14 cellular contexts compared by ENCODE assay signal in genomic region chr17:40304464-40304863, GRCh38. TPM values are rescaled to one million over a fixed set of nuclear protein-coding genes. Genes with fewer than 3 reads are reported as not detected.
DNase-seq lines count a peak whose midpoint lies in the region; ATAC-seq and TF ChIP-seq lines count a peak whose summit lies in the region.
"Had no signal": no experiment of that assay in that cellular context is flagged by ENCODE, and none has a peak within 500 bp of the region (broad histone marks: within the 10 kb centered on the region; RNA-seq: fewer than 3 reads in every experiment).

No MANE protein-coding gene starts in this region.

- no peak for TF ChIP-seq CTCF in fibroblast of lung (conservative IDR thresholded peaks at IDR 0.05 in 1 of 2, IDR thresholded peaks at IDR 0.05 in 1 of 2; ENCODE audit: low read depth in 1 of 2, low read length in 2 of 2)

- H3K9me3 ChIP-seq in fibroblast of lung (ENCODE audit: control insufficient read depth, insufficient read depth, low read depth, low read length) = no peaks in the 10 kb centered on the region
- H3K9me3 ChIP-seq: heart right ventricle, MG63 had no signal

- no peaks in the 10 kb centered on the region for H3K79me2 ChIP-seq in fibroblast of lung (ENCODE audit: control insufficient read depth, insufficient read depth, low read length)

- H3K4me3 ChIP-seq in fibroblast of lung (replicated peaks in 1 of 4; ENCODE audit: control extremely low read depth in 1 of 4, insufficient read depth in 1 of 4, low read depth in 3 of 4, low read length in 4 of 4) = no peak overlapping the region
- no peak overlapping the region for H3K4me3 ChIP-seq in rectal smooth muscle tissue (ENCODE audit: low read length)
- H3K4me3 ChIP-seq: heart right ventricle, MG63 had no signal

- H3K9me3 Mint-ChIP-seq in natural killer cell treated with Interleukin-12 subunit alpha and Interleukin-12 subunit beta and Interleukin-15 and Interleukin-18, amount 100 ng/mL, for 72 hours = no peaks in the 10 kb centered on the region
- H3K9me3 Mint-ChIP-seq: activated naive CD4-positive, alpha-beta T cell treated with anti-CD3 and anti-CD28 coated beads, Interleukin-2, amount 10 ng/mL, durations not matched to agents 7 days and 5 days; CD4-positive, alpha-beta T cell; stimulated activated naive CD8-positive, alpha-beta T cell treated with anti-CD3 and anti-CD28 coated beads, Interleukin-15, Interleukin-2, amounts not matched to agents 100 ng/mL and 50 ng/mL, for 24 hours had no signal

- H2AFZ ChIP-seq in fibroblast of lung (ENCODE audit: low read length) = no peak overlapping the region

- H3K27ac ChIP-seq in fibroblast of lung (ENCODE audit: insufficient read depth, low read length) (peak overlapping the region; percentile 66), rectal smooth muscle tissue (ENCODE audit: low read depth, low read length) (peak overlapping the region; percentile 76)

- H3K4me3 Mint-ChIP-seq in natural killer cell treated with Interleukin-12 subunit alpha and Interleukin-12 subunit beta and Interleukin-15 and Interleukin-18, amount 100 ng/mL, for 72 hours = no peak overlapping the region
- H3K4me3 Mint-ChIP-seq: activated naive CD4-positive, alpha-beta T cell treated with anti-CD3 and anti-CD28 coated beads, Interleukin-2, amount 10 ng/mL, durations not matched to agents 7 days and 5 days; CD4-positive, alpha-beta T cell; stimulated activated naive CD8-positive, alpha-beta T cell treated with anti-CD3 and anti-CD28 coated beads, Interleukin-15, Interleukin-2, amounts not matched to agents 100 ng/mL and 50 ng/mL, for 24 hours had no signal

- H3K36me3 ChIP-seq in fibroblast of lung (ENCODE audit: control insufficient read depth, insufficient read depth, low read length) (peaks cover 3% of the 10 kb centered on the region), rectal smooth muscle tissue (ENCODE audit: control insufficient read depth, insufficient read depth, low read length) (no peaks in the 10 kb centered on the region)

- no peak for ATAC-seq in GM21390 (IDR thresholded peaks at IDR 0.05; ENCODE audit: unreplicated experiment)
- ATAC-seq in natural killer cell treated with Interleukin-12 subunit alpha and Interleukin-12 subunit beta and Interleukin-15 and Interleukin-18, amount 100 ng/mL, for 72 hours = no peak

- no peak overlapping the region for H3K9ac ChIP-seq in fibroblast of lung (ENCODE audit: insufficient read depth, low read length)
- H3K9ac ChIP-seq in rectal smooth muscle tissue (ENCODE audit: low read length) = no peak overlapping the region

- H3K27me3 ChIP-seq in fibroblast of lung (ENCODE audit: control insufficient read depth, insufficient read depth, low read length) = no peaks in the 10 kb centered on the region
- no peaks in the 10 kb centered on the region for H3K27me3 ChIP-seq in rectal smooth muscle tissue (ENCODE audit: control insufficient read depth, insufficient read depth, low read length)
- H3K27me3 ChIP-seq: heart right ventricle, MG63 had no signal

- no peaks in the 10 kb centered on the region for H3K27me3 Mint-ChIP-seq in natural killer cell treated with Interleukin-12 subunit alpha and Interleukin-12 subunit beta and Interleukin-15 and Interleukin-18, amount 100 ng/mL, for 72 hours
- H3K27me3 Mint-ChIP-seq: activated naive CD4-positive, alpha-beta T cell treated with anti-CD3 and anti-CD28 coated beads, Interleukin-2, amount 10 ng/mL, durations not matched to agents 7 days and 5 days; CD4-positive, alpha-beta T cell; stimulated activated naive CD8-positive, alpha-beta T cell treated with anti-CD3 and anti-CD28 coated beads, Interleukin-15, Interleukin-2, amounts not matched to agents 100 ng/mL and 50 ng/mL, for 24 hours had no signal

- peaks cover 17% of the 10 kb centered on the region for H3K36me3 Mint-ChIP-seq in natural killer cell treated with Interleukin-12 subunit alpha and Interleukin-12 subunit beta and Interleukin-15 and Interleukin-18, amount 100 ng/mL, for 72 hours

- H3K27ac Mint-ChIP-seq in natural killer cell treated with Interleukin-12 subunit alpha and Interleukin-12 subunit beta and Interleukin-15 and Interleukin-18, amount 100 ng/mL, for 72 hours = peak overlapping the region in 1 of 2 donors; percentile 14
- H3K27ac Mint-ChIP-seq: activated naive CD4-positive, alpha-beta T cell treated with anti-CD3 and anti-CD28 coated beads, Interleukin-2, amount 10 ng/mL, durations not matched to agents 7 days and 5 days; CD4-positive, alpha-beta T cell; stimulated activated naive CD8-positive, alpha-beta T cell treated with anti-CD3 and anti-CD28 coated beads, Interleukin-15, Interleukin-2, amounts not matched to agents 100 ng/mL and 50 ng/mL, for 24 hours had no signal

- H3K4me1 ChIP-seq in fibroblast of lung (ENCODE audit: control insufficient read depth, extremely low read depth, insufficient read depth, low read length) (peaks cover 50% of the 10 kb centered on the region), rectal smooth muscle tissue (ENCODE audit: control insufficient read depth, insufficient read depth, low read length) (peaks cover 25% of the 10 kb centered on the region)

- H4K20me1 ChIP-seq in fibroblast of lung (ENCODE audit: control insufficient read depth, extremely low read depth, insufficient read depth, low read length) = no peaks in the 10 kb centered on the region

- peak overlapping the region; percentile 30 for H3K4me2 ChIP-seq in fibroblast of lung (ENCODE audit: extremely low read depth, insufficient read depth, low read length)

- H3K4me1 Mint-ChIP-seq in natural killer cell treated with Interleukin-12 subunit alpha and Interleukin-12 subunit beta and Interleukin-15 and Interleukin-18, amount 100 ng/mL, for 72 hours (ENCODE audit: low read depth in 2 of 2) = peaks cover 15 to 18% of the 10 kb centered on the region in 2 donors

- peak; percentile 86 for DNase-seq in AG08395 (ENCODE audit: low spot score)
- DNase-seq in NCI-H226 = peak; percentile 98
- DNase-seq in fibroblast of lung (ENCODE audit: low read depth in 2 of 2) = peak; percentile 77 to 99
- DNase-seq in NCI-H1694 (lab: John Stamatoyannopoulos, UW) = no peak
- DNase-seq in NCI-H128 (lab: John Stamatoyannopoulos, UW; ENCODE audit: unreplicated experiment) = no peak
- no peak for DNase-seq in natural killer cell treated with Interleukin-12 subunit alpha and Interleukin-12 subunit beta and Interleukin-15 and Interleukin-18, amount 100 ng/mL, for 72 hours (ENCODE audit: low spot score)
- DNase-seq: activated CD4-positive, alpha-beta T cell treated with anti-CD3 and anti-CD28 coated beads for 1 hour; activated naive CD4-positive, alpha-beta T cell treated with anti-CD3 and anti-CD28 coated beads, Interleukin-2, amount 10 ng/mL, durations not matched to agents 7 days and 5 days; CD4-positive, alpha-beta T cell; heart right ventricle had no signal

RNA-seq across cellular contexts. Expression of gene RARA, which starts 4.5 kb away (rescaled TPM):
- 7.8 and 10.5 TPM in 2 replicates for total RNA-seq in fibroblast of lung
- 7.0 and 7.6 TPM in 2 replicates for polyA plus RNA-seq in fibroblast of lung
- 27.6 and 29.8 TPM in 2 replicates for polyA plus RNA-seq in fibroblast of lung (2012)
- 39.2 and 44.6 TPM in 2 replicates for polyA minus RNA-seq in fibroblast of lung (ENCODE audit: low replicate concordance)
- total RNA-seq in natural killer cell treated with Interleukin-12 subunit alpha and Interleukin-12 subunit beta and Interleukin-15 and Interleukin-18, amount 100 ng/mL, for 72 hours = 10 to 100 TPM; 26.4 to 37.8 TPM

RNA-seq across cellular contexts. Expression of gene CDC6, which starts 16.8 kb away (rescaled TPM):
- 1.3 and 4.5 TPM in 2 replicates for total RNA-seq in fibroblast of lung
- polyA plus RNA-seq in fibroblast of lung = 16.3 and 45.4 TPM in 2 replicates
- polyA plus RNA-seq in fibroblast of lung (2012) = 9.1 and 27.8 TPM in 2 replicates
- 2.0 and 6.4 TPM in 2 replicates for polyA minus RNA-seq in fibroblast of lung (ENCODE audit: low replicate concordance)
- total RNA-seq in natural killer cell treated with Interleukin-12 subunit alpha and Interleukin-12 subunit beta and Interleukin-15 and Interleukin-18, amount 100 ng/mL, for 72 hours = 100 to 1,000 TPM in 1 of 2 donors, 10 to 100 TPM in 1; 79.2 to 172 TPM

Comparison
In these comparisons a context has a peak if more than half of its experiments do, and no peak if none do; other contexts are left out.
1. DNase-seq: peak in AG08395 (single experiment), NCI-H226 (single experiment) and fibroblast of lung (2 of 2); none in NCI-H1694 (single experiment), NCI-H128 (single experiment) and natural killer cell treated with Interleukin-12 subunit alpha and Interleukin-12 subunit beta and Interleukin-15 and Interleukin-18, amount 100 ng/mL, for 72 hours (single experiment).
2. RNA of gene CDC6, which starts 16.8 kb away (total RNA-seq): 79.2 to 172 TPM in natural killer cell treated with Interleukin-12 subunit alpha and Interleukin-12 subunit beta and Interleukin-15 and Interleukin-18, amount 100 ng/mL, for 72 hours; 1.3 to 4.5 TPM in fibroblast of lung; every median in the first group is over 10 times any median in the second.